28 cellular contexts compared by ENCODE assay signal in the genomic region with DNA sequence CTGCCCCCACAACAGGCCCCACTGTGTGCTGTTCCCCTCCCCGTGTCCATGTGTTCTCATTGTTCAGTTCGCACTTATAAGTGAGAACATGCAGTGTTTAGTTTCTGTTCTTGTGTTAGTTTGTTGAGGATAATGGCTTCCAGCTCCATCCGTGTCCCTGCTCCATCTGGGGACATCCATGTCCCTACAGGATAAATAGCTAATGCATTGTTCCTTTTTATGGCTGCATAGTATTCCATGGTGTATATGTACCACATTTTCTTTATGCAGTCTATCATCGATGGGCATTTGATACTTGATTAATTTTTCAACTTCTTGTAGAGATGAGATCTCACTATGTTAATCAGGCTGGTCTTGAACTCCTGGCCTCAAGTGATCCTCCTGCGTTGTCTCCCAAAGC.
"Had no signal": no experiment of that assay in that cellular context is flagged by ENCODE, and none has a peak within 500 bp of the region (broad histone marks: within the 10 kb centered on the region; RNA-seq: fewer than 3 reads in every experiment).

No MANE protein-coding gene starts in this region.

- DNase-seq: activated B cell treated with CpG ODN at 0.5 μM for 24 hours; activated CD4-positive, alpha-beta memory T cell treated with anti-CD3 and anti-CD28 coated beads for 36 hours; activated CD4-positive, alpha-beta T cell treated with anti-CD3 and anti-CD28 coated beads, Interleukin-2, amount 10 ng/mL, durations not matched to agents 7 days and 5 days; activated CD8-positive, alpha-beta memory T cell treated with anti-CD3 and anti-CD28 coated beads, Interleukin-2, amount 10 ng/mL, durations not matched to agents 7 days and 5 days; activated CD8-positive, alpha-beta memory T cell treated with anti-CD3 and anti-CD28 coated beads, Interleukin-2, amount 50 U/mL, for 4 hours; activated CD8-positive, alpha-beta T cell treated with anti-CD3 and anti-CD28 coated beads, Interleukin-2, amount 10 ng/mL, durations not matched to agents 7 days and 5 days; activated effector memory CD4-positive, alpha-beta T cell treated with Interleukin-2 at 50 U/mL for 16 hours; activated gamma-delta T cell treated with Interleukin-2 at 50 U/mL for 16 hours; activated naive CD4-positive, alpha-beta T cell treated with anti-CD3 and anti-CD28 coated beads, Interleukin-2, amount 50 U/mL, for 16 hours; activated naive CD4-positive, alpha-beta T cell treated with Interleukin-2 at 50 U/mL for 16 hours; activated naive CD8-positive, alpha-beta T cell treated with anti-CD3 and anti-CD28 coated beads for 36 hours; activated T-cell treated with anti-CD3 and anti-CD28 coated beads, Interleukin-2, amount 50 U/mL, for 1 hour; activated T-cell treated with anti-CD3 and anti-CD28 coated beads, Interleukin-2, amount 50 U/mL, for 48 hours; brain microvascular endothelial cell; dorsolateral prefrontal cortex; effector memory CD4-positive, alpha-beta T cell; endodermal cell; foreskin fibroblast; head of caudate nucleus; T-helper 1 cell; T-helper 17 cell; T1000; WERI-Rb-1 had no signal

- H3K36me3 Mint-ChIP-seq: activated naive CD8-positive, alpha-beta T cell treated with anti-CD3 and anti-CD28 coated beads for 36 hours had no signal

- H3K36me3 ChIP-seq: ascending aorta, brain microvascular endothelial cell, WERI-Rb-1 had no signal

- H3K4me1 Mint-ChIP-seq: activated B cell treated with CpG ODN at 0.5 μM for 24 hours; central memory CD8-positive, alpha-beta T cell; endodermal cell had no signal

- H3K9me3 ChIP-seq: ascending aorta had no signal

- H3K4me3 Mint-ChIP-seq: activated B cell treated with CpG ODN at 0.5 μM for 24 hours; activated CD4-positive, alpha-beta memory T cell treated with anti-CD3 and anti-CD28 coated beads for 36 hours; activated CD4-positive, alpha-beta T cell treated with anti-CD3 and anti-CD28 coated beads, Interleukin-2, amount 10 ng/mL, durations not matched to agents 7 days and 5 days; activated CD8-positive, alpha-beta memory T cell treated with anti-CD3 and anti-CD28 coated beads, Interleukin-2, amount 10 ng/mL, durations not matched to agents 7 days and 5 days; activated CD8-positive, alpha-beta T cell treated with anti-CD3 and anti-CD28 coated beads, Interleukin-2, amount 10 ng/mL, durations not matched to agents 7 days and 5 days; activated naive CD8-positive, alpha-beta T cell treated with anti-CD3 and anti-CD28 coated beads for 36 hours; central memory CD8-positive, alpha-beta T cell; dendritic cell treated with granulocyte-macrophage colony-stimulating factor and Interleukin-4, amounts not matched to agents 40 ng/mL and 50 ng/mL, for 4 days; endodermal cell; T-helper 17 cell; T-helper 2 cell treated with Interferon-gamma antibody and Interleukin-4, amounts not matched to agents 5 μg/mL and 100 μg/mL, for 36 hours had no signal

- H3K27ac ChIP-seq: ascending aorta, brain microvascular endothelial cell, coronary artery, dorsolateral prefrontal cortex, WERI-Rb-1 had no signal

- H3K27me3 Mint-ChIP-seq: activated CD4-positive, alpha-beta T cell treated with anti-CD3 and anti-CD28 coated beads, Interleukin-2, amount 10 ng/mL, durations not matched to agents 7 days and 5 days; activated naive CD8-positive, alpha-beta T cell treated with anti-CD3 and anti-CD28 coated beads for 36 hours; central memory CD8-positive, alpha-beta T cell; T-helper 17 cell had no signal

- H3K9me3 Mint-ChIP-seq: activated B cell treated with CpG ODN at 0.5 μM for 24 hours; activated CD4-positive, alpha-beta memory T cell treated with anti-CD3 and anti-CD28 coated beads for 36 hours; activated naive CD8-positive, alpha-beta T cell treated with anti-CD3 and anti-CD28 coated beads for 36 hours; central memory CD8-positive, alpha-beta T cell; endodermal cell had no signal

- H3K4me1 ChIP-seq: ascending aorta had no signal

- H3K4me3 ChIP-seq: ascending aorta, coronary artery, dorsolateral prefrontal cortex had no signal

- H3K27me3 ChIP-seq: ascending aorta, brain microvascular endothelial cell had no signal

- H3K27ac Mint-ChIP-seq: activated B cell treated with CpG ODN at 0.5 μM for 24 hours; activated CD4-positive, alpha-beta memory T cell treated with anti-CD3 and anti-CD28 coated beads for 36 hours; activated CD4-positive, alpha-beta T cell treated with anti-CD3 and anti-CD28 coated beads, Interleukin-2, amount 10 ng/mL, durations not matched to agents 7 days and 5 days; activated CD8-positive, alpha-beta memory T cell treated with anti-CD3 and anti-CD28 coated beads, Interleukin-2, amount 10 ng/mL, durations not matched to agents 7 days and 5 days; activated CD8-positive, alpha-beta T cell treated with anti-CD3 and anti-CD28 coated beads, Interleukin-2, amount 10 ng/mL, durations not matched to agents 7 days and 5 days; activated naive CD8-positive, alpha-beta T cell treated with anti-CD3 and anti-CD28 coated beads for 36 hours; dendritic cell treated with granulocyte-macrophage colony-stimulating factor and Interleukin-4, amounts not matched to agents 40 ng/mL and 50 ng/mL, for 4 days; endodermal cell; T-helper 17 cell; T-helper 2 cell treated with Interferon-gamma antibody and Interleukin-4, amounts not matched to agents 5 μg/mL and 100 μg/mL, for 36 hours had no signal
